Comparison of ENCODE assay signal across 22 cellular contexts in genomic region chr1:154349121-154349520, GRCh38. TPM values are rescaled to one million over a fixed set of nuclear protein-coding genes. Genes with fewer than 3 reads are reported as not detected.
DNase-seq lines count a peak whose midpoint lies in the region; ATAC-seq and TF ChIP-seq lines count a peak whose summit lies in the region.
"Had no signal": no experiment of that assay in that cellular context is flagged by ENCODE, and none has a peak within 500 bp of the region (broad histone marks: within the 10 kb centered on the region; RNA-seq: fewer than 3 reads in every experiment).

No MANE protein-coding gene starts in this region.

- no peaks in the 10 kb centered on the region for H3K9me3 ChIP-seq in left ventricle myocardium inferior (replicated peaks)
- H3K9me3 ChIP-seq in HEK293 (ENCODE audit: control insufficient read depth, insufficient read depth, low read depth, low read length) = no peaks in the 10 kb centered on the region
- H3K9me3 ChIP-seq in effector memory CD4-positive, alpha-beta T cell (ENCODE audit: control insufficient read depth, low read length) = no peaks in the 10 kb centered on the region
- no peaks in the 10 kb centered on the region for H3K9me3 ChIP-seq in stomach
- H3K9me3 ChIP-seq: neutrophil, thoracic aorta had no signal

- DNase-seq in left ventricle myocardium inferior (no peak), left cardiac atrium (no peak), stomach (no peak)
- no peak for DNase-seq in effector memory CD4-positive, alpha-beta T cell
- DNase-seq: activated CD8-positive, alpha-beta memory T cell treated with anti-CD3 and anti-CD28 coated beads, Interleukin-2, amount 50 U/mL, for 48 hours; activated gamma-delta T cell treated with Interleukin-2 at 50 U/mL for 16 hours; DMS79 treated with DMSO at 0.1 percent for 48 hours; foreskin melanocyte; stimulated activated CD4-positive, alpha-beta T cell treated with anti-CD3 and anti-CD28 coated beads, Interleukin-1b, Interleukin-23, amount 100 ng/mL, for 48 hours; WERI-Rb-1 had no signal

- no peak overlapping the region for H3K4me3 ChIP-seq in left ventricle myocardium inferior
- H3K4me3 ChIP-seq in HEK293 (ENCODE audit: low read depth, low read length) = no peak overlapping the region
- no peak overlapping the region for H3K4me3 ChIP-seq in effector memory CD4-positive, alpha-beta T cell (ENCODE audit: insufficient read depth, low read depth, low read length, poor library complexity, severe bottlenecking)
- H3K4me3 ChIP-seq in stomach = no peak overlapping the region
- H3K4me3 ChIP-seq: GM12878, SK-N-MC, skin epidermis, thoracic aorta had no signal

- intact Hi-C loops in left ventricle myocardium inferior (cut with micrococcal nuclease) = no loop called here
- intact Hi-C loops in left cardiac atrium (cut with DNase I) = no loop called here
- intact Hi-C loops in stomach (cut with DNase I; ENCODE audit: low total_unique reads) = no loop called here

- H3K36me3 ChIP-seq in left ventricle myocardium inferior (peaks cover 53% of the 10 kb centered on the region), HEK293 (ENCODE audit: control insufficient read depth in 2 of 2, insufficient read depth in 1 of 2, low read length in 2 of 2) (peaks cover 4 to 57% of the 10 kb centered on the region in 2 experiments; a peak in 2 of 3 replicates), stomach (peaks cover 38 to 56% (median 55%) of the 10 kb centered on the region in 4 donors)
- H3K36me3 ChIP-seq in effector memory CD4-positive, alpha-beta T cell (ENCODE audit: control insufficient read depth, insufficient read depth, low read length) = peaks cover 60% of the 10 kb centered on the region
- H3K36me3 ChIP-seq: neutrophil had no signal

- WGBS in stomach, 5 donors = 59 to 78% (median 76%) methylated on average over 5 to 7 of the region's 7 CpGs

- H3K4me1 ChIP-seq in left ventricle myocardium inferior (peaks cover 25% of the 10 kb centered on the region), HEK293 (ENCODE audit: control insufficient read depth, insufficient read depth, low read length) (0 out of 2 replicates have a peak, but pooled peaks cover 3% of the 10 kb centered on the region), stomach (peaks cover 23 to 44% (median 29%) of the 10 kb centered on the region in 4 donors)
- peaks cover 55% of the 10 kb centered on the region for H3K4me1 ChIP-seq in effector memory CD4-positive, alpha-beta T cell (ENCODE audit: control insufficient read depth, insufficient read depth, low read length, poor library complexity, severe bottlenecking)

- POLR2A ChIA-PET in HEK293 (lab: Yijun Ruan, JAX) = no interaction called here

- no peak for TF ChIP-seq EP300 in stomach (IDR thresholded peaks at IDR 0.05)

- CTCF ChIA-PET in HEK293 (lab: Yijun Ruan, JAX) = interaction anchor here (1.0 kb wide), 1 partner anchor 197 kb away, joined by 3 read pairs; no protein-coding TSS in a partner anchor

- H3K27ac ChIP-seq in left ventricle myocardium inferior (replicated peaks) = peak overlapping the region; percentile 34
- H3K27ac ChIP-seq in HEK293 (ENCODE audit: extremely low read depth, low read depth, low read length) = no peak overlapping the region
- H3K27ac ChIP-seq in effector memory CD4-positive, alpha-beta T cell (ENCODE audit: insufficient read depth, low read length, poor library complexity, severe bottlenecking) = peak overlapping the region; percentile 30
- peak overlapping the region in 3 of 5 donors; percentile 3 to 26 (median 16) for H3K27ac ChIP-seq in stomach
- H3K27ac ChIP-seq: neutrophil, SK-N-MC, skin epidermis, thoracic aorta, WERI-Rb-1 had no signal

- ATAC-seq in left cardiac atrium (no peak), HG02884 (IDR thresholded peaks at IDR 0.05; ENCODE audit: unreplicated experiment) (no peak), GM18858 (IDR thresholded peaks at IDR 0.05; ENCODE audit: unreplicated experiment) (no peak)
- ATAC-seq: esophagus mucosa had no signal

- no peak for TF ChIP-seq CTCF in left ventricle myocardium inferior (IDR thresholded peaks at IDR 0.05; ENCODE audit: borderline replicate concordance)
- TF ChIP-seq CTCF in HEK293 (tag by site-specific recombination; IDR thresholded peaks at IDR 0.05) = no peak
- no peak for TF ChIP-seq CTCF in stomach (IDR thresholded peaks at IDR 0.05)

- no peaks in the 10 kb centered on the region for H3K27me3 ChIP-seq in left ventricle myocardium inferior (ENCODE audit: low read depth)
- no peaks in the 10 kb centered on the region for H3K27me3 ChIP-seq in effector memory CD4-positive, alpha-beta T cell (replicated peaks; ENCODE audit: control insufficient read depth, insufficient read depth, low read length, poor library complexity, severe bottlenecking)
- H3K27me3 ChIP-seq in stomach = peaks cover 0 to 6% (median 0%) of the 10 kb centered on the region in 3 donors

- TF ChIP-seq POLR2A in stomach (IDR thresholded peaks at IDR 0.05) = no peak

TF ChIP-seq in HEK293, 187 proteins besides CTCF, POLR2A, EP300 and RAD21:
- no peak for TF ChIP-seq ZNF202 (tag by site-specific recombination; IDR thresholded peaks at IDR 0.05; ENCODE audit: borderline replicate concordance)
- peak; percentile 46; the same call in 1 of the 2 replicates for TF ChIP-seq GLIS1 (tag by site-specific recombination; IDR thresholded peaks at IDR 0.05)
TF ChIP-seq in HEK293: peak in this region for 1.

RNA-seq across cellular contexts. Expression of gene ATP8B2, which starts 23.8 kb away (rescaled TPM):
- total RNA-seq in left ventricle myocardium inferior (11.8 TPM), left cardiac atrium (10 to 100 TPM; 23.7 to 31.0 TPM), stomach (10 to 100 TPM; 37.4 to 64.2 (median 46.9) TPM)
- polyA plus RNA-seq in stomach = 1 to 10 TPM; 5.4 to 6.3 (median 5.5) TPM

RNA-seq across cellular contexts. Expression of gene AQP10, which starts 28.2 kb away (rescaled TPM):
- total RNA-seq in left ventricle myocardium inferior = 0.16 TPM
- not detected for total RNA-seq in left cardiac atrium
- total RNA-seq in stomach = not detected
- polyA plus RNA-seq in stomach = not detected
- total RNA-seq: astrocyte, esophagus mucosa, GM12878, HepG2, RPMI7951, thoracic aorta had no signal
- polyA plus RNA-seq: GM12878 had no signal

RNA-seq across cellular contexts. Expression of gene IL6R, which starts 56.0 kb away (rescaled TPM):
- total RNA-seq in left ventricle myocardium inferior = 10.5 TPM
- 10 to 100 TPM; 11.2 to 11.4 TPM for total RNA-seq in left cardiac atrium
- total RNA-seq in stomach = 10 to 100 TPM; 12.7 to 73.9 (median 37.4) TPM
- 1 to 10 TPM; 1.9 to 4.1 (median 4.0) TPM for polyA plus RNA-seq in stomach
